18 cellular contexts compared by ENCODE assay signal in the genomic region with DNA sequence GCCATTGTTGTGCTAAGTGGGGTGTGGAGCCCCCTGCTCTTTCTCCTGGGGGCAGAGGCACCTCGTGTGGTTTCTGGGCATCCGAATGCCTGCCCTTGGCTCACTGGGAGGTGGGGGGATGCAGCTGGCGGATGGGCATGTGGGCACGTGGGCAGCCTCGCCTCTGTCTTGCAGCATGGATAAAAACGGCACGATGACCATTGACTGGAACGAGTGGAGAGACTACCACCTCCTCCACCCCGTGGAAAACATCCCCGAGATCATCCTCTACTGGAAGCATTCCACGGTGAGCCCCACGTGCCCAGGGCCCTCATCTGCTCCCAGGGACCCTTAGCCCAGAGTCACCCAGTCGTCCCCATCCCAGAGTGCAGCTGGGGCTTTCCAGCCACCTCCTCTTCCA. TPM values are rescaled to one million over a fixed set of nuclear protein-coding genes. Genes with fewer than 3 reads are reported as not detected.
A peak's percentile ranks its signal among the peaks of the same experiment; 100 is the strongest.
DNase-seq lines count a peak whose midpoint lies in the region; ATAC-seq and TF ChIP-seq lines count a peak whose summit lies in the region.
"Had no signal": no experiment of that assay in that cellular context is flagged by ENCODE, and none has a peak within 500 bp of the region (broad histone marks: within the 10 kb centered on the region; RNA-seq: fewer than 3 reads in every experiment).

No MANE protein-coding gene starts in this region.

- H3K27me3 ChIP-seq in right atrium auricular region, result no peaks in the 10 kb centered on the region
- no peaks in the 10 kb centered on the region for H3K27me3 ChIP-seq in vagina
- no peaks in the 10 kb centered on the region for H3K27me3 ChIP-seq in Karpas-422 (ENCODE audit: low read length)
- H3K27me3 ChIP-seq: cardiac muscle cell, gastroesophageal sphincter had no signal

- H2AFZ ChIP-seq in Karpas-422 (ENCODE audit: low read length), result no peak overlapping the region

- H4K20me1 ChIP-seq in Karpas-422 (ENCODE audit: insufficient read depth, low read depth, low read length), result peaks cover 10% of the 10 kb centered on the region; the same call in 1 of the 2 replicates

- H3K9me3 ChIP-seq in right atrium auricular region (no peaks in the 10 kb centered on the region), vagina (no peaks in the 10 kb centered on the region), Karpas-422 (ENCODE audit: low read length) (no peaks in the 10 kb centered on the region)
- H3K9me3 ChIP-seq: gastroesophageal sphincter had no signal

- intact Hi-C loops in left cardiac atrium (cut with DNase I), result no loop called here
- intact Hi-C loops in vagina (cut with DNase I), result no loop called here
- intact Hi-C loops in sciatic nerve (cut with DNase I), result no loop called here

- TF ChIP-seq CTCF in right atrium auricular region (IDR thresholded peaks at IDR 0.05) (no peak), endothelial cell (IDR thresholded peaks at IDR 0.05; ENCODE audit: unreplicated experiment) (no peak), osteocyte (IDR thresholded peaks at IDR 0.05) (no peak), vagina (IDR thresholded peaks at IDR 0.05) (no peak)

- ATAC-seq in left cardiac atrium (no peak), GM19463 (IDR thresholded peaks at IDR 0.05; ENCODE audit: unreplicated experiment) (no peak), sciatic nerve (no peak)
- ATAC-seq: gastroesophageal sphincter; PC-3; SK-N-SH treated with all-trans-retinoic acid at 6 μM for 48 hours; stimulated activated naive CD8-positive, alpha-beta T cell treated with anti-CD3 and anti-CD28 coated beads, Interleukin-15, amount 100 ng/mL, for 72 hours had no signal

- H3K79me2 ChIP-seq in Karpas-422 (ENCODE audit: low read length), result peaks cover 23% of the 10 kb centered on the region

- H3K36me3 Mint-ChIP-seq in endothelial cell (ENCODE audit: low read depth, unreplicated experiment) (peaks cover 14% of the 10 kb centered on the region), osteocyte (ENCODE audit: unreplicated experiment) (peaks cover 33% of the 10 kb centered on the region)

- no peak for TF ChIP-seq POLR2A in vagina (IDR thresholded peaks at IDR 0.05)

- H3K4me1 ChIP-seq in right atrium auricular region, result peaks cover 0 to 76% of the 10 kb centered on the region in 2 donors
- H3K4me1 ChIP-seq in vagina, result peaks cover 65% of the 10 kb centered on the region
- peaks cover 15% of the 10 kb centered on the region for H3K4me1 ChIP-seq in Karpas-422 (ENCODE audit: low read length)

- peaks cover 7% of the 10 kb centered on the region for H3K27me3 Mint-ChIP-seq in endothelial cell (ENCODE audit: unreplicated experiment)
- no peaks in the 10 kb centered on the region for H3K27me3 Mint-ChIP-seq in osteocyte (ENCODE audit: unreplicated experiment)
- H3K27me3 Mint-ChIP-seq: stimulated activated naive CD8-positive, alpha-beta T cell treated with anti-CD3 and anti-CD28 coated beads, Interleukin-15, amount 100 ng/mL, for 72 hours had no signal

- H3K27ac ChIP-seq in right atrium auricular region (peak overlapping the region; percentile 86 to 89), vagina (peak overlapping the region; percentile 91), Karpas-422 (ENCODE audit: low read length) (no peak overlapping the region)
- H3K27ac ChIP-seq: cardiac muscle cell had no signal

- peaks cover 57% of the 10 kb centered on the region for H3K36me3 ChIP-seq in right atrium auricular region
- peaks cover 3 to 51% of the 10 kb centered on the region in 2 donors for H3K36me3 ChIP-seq in vagina
- no peaks in the 10 kb centered on the region for H3K36me3 ChIP-seq in Karpas-422 (ENCODE audit: insufficient read depth, low read length)

- H3K4me3 Mint-ChIP-seq in endothelial cell (ENCODE audit: unreplicated experiment) (no peak overlapping the region), osteocyte (ENCODE audit: unreplicated experiment) (peak overlapping the region; percentile 14)

- no peak overlapping the region for H3K4me3 ChIP-seq in right atrium auricular region
- H3K4me3 ChIP-seq in vagina, result no peak overlapping the region
- no peak overlapping the region for H3K4me3 ChIP-seq in Karpas-422 (ENCODE audit: low read length)
- H3K4me3 ChIP-seq: cardiac muscle cell, gastroesophageal sphincter had no signal

- no peaks in the 10 kb centered on the region for H3K9me2 ChIP-seq in Karpas-422 (replicated peaks; ENCODE audit: insufficient read depth, low read length)

- H3K4me1 Mint-ChIP-seq in endothelial cell (ENCODE audit: unreplicated experiment) (peaks cover 25% of the 10 kb centered on the region), osteocyte (ENCODE audit: unreplicated experiment) (peaks cover 55% of the 10 kb centered on the region)

- no peaks in the 10 kb centered on the region for H3K9me3 Mint-ChIP-seq in endothelial cell (ENCODE audit: unreplicated experiment)
- H3K9me3 Mint-ChIP-seq in osteocyte (ENCODE audit: unreplicated experiment), result no peaks in the 10 kb centered on the region
- H3K9me3 Mint-ChIP-seq: stimulated activated naive CD8-positive, alpha-beta T cell treated with anti-CD3 and anti-CD28 coated beads, Interleukin-15, amount 100 ng/mL, for 72 hours had no signal

- H3K4me2 ChIP-seq in Karpas-422 (ENCODE audit: low read depth, low read length, poor library complexity, severe bottlenecking), result no peak overlapping the region

- H3K27ac Mint-ChIP-seq in endothelial cell (ENCODE audit: unreplicated experiment), result peak overlapping the region; percentile 80
- H3K27ac Mint-ChIP-seq in osteocyte (ENCODE audit: unreplicated experiment), result peak overlapping the region; percentile 31

- no peak overlapping the region for H3K9ac ChIP-seq in Karpas-422 (ENCODE audit: low read length)

- DNase-seq in right atrium auricular region (ENCODE audit: low spot score), result no peak
- DNase-seq in left cardiac atrium, result no peak
- DNase-seq in endothelial cell (ENCODE audit: low spot score), result no peak
- DNase-seq in osteocyte (ENCODE audit: extremely low spot score, unreplicated experiment), result no peak
- DNase-seq in vagina (ENCODE audit: extremely low spot score in 2 of 2), result no peak
- no peak for DNase-seq in sciatic nerve (ENCODE audit: low spot score)
- DNase-seq in Karpas-422, result no peak
- DNase-seq: activated naive CD4-positive, alpha-beta T cell treated with Interleukin-2 at 50 U/mL for 16 hours; HCEC 1CT; KBM-7; NCI-H146; PC-3; stimulated activated naive CD8-positive, alpha-beta T cell treated with anti-CD3 and anti-CD28 coated beads, Interleukin-15, amount 100 ng/mL, for 72 hours had no signal

RNA-seq across cellular contexts. Expression of gene PTGES2, which starts 25.3 kb away (rescaled TPM):
- total RNA-seq in right atrium auricular region, result 100 to 1,000 TPM; 114 to 118 TPM
- 100 to 1,000 TPM; 111 to 155 TPM for total RNA-seq in left cardiac atrium
- total RNA-seq in endothelial cell (ENCODE audit: unreplicated experiment), result 39.8 TPM
- 79.2 and 80.3 TPM in 2 replicates for total RNA-seq in osteocyte
- 101 TPM for total RNA-seq in vagina
- 33.8 TPM for total RNA-seq in sciatic nerve
- total RNA-seq in Karpas-422 (2014; rRNA removed; shearing (Covaris generic); ENCODE audit: low replicate concordance), result 68.4 and 114 TPM in 2 replicates

RNA-seq across cellular contexts. Expression of gene SLC25A25, which starts 34.2 kb away (rescaled TPM):
- total RNA-seq in right atrium auricular region, result 10 to 100 TPM in 1 of 2 donors, 1 to 10 TPM in 1; 8.2 to 11.8 TPM
- total RNA-seq in left cardiac atrium, result 10 to 100 TPM; 13.7 to 29.8 TPM
- total RNA-seq in endothelial cell (ENCODE audit: unreplicated experiment), result 8.5 TPM
- total RNA-seq in osteocyte, result 15.6 and 18.0 TPM in 2 replicates
- 44.4 TPM for total RNA-seq in vagina
- total RNA-seq in sciatic nerve, result 21.0 TPM
- 4.1 and 12.7 TPM in 2 replicates for total RNA-seq in Karpas-422 (2014; rRNA removed; shearing (Covaris generic); ENCODE audit: low replicate concordance)

RNA-seq across cellular contexts. Expression of gene NAIF1, which starts 35.1 kb away (rescaled TPM):
- 1 to 10 TPM; 5.8 to 8.2 TPM for total RNA-seq in right atrium auricular region
- total RNA-seq in left cardiac atrium, result 1 to 10 TPM; 5.8 to 6.1 TPM
- 9.9 TPM for total RNA-seq in endothelial cell (ENCODE audit: unreplicated experiment)
- total RNA-seq in osteocyte, result 8.4 and 8.8 TPM in 2 replicates
- total RNA-seq in vagina, result 13.3 TPM
- total RNA-seq in sciatic nerve, result 7.8 TPM
- total RNA-seq in Karpas-422 (2014; rRNA removed; shearing (Covaris generic); ENCODE audit: low replicate concordance), result 7.3 and 13.9 TPM in 2 replicates

RNA-seq across cellular contexts. Expression of gene LCN2, which starts 47.1 kb away (rescaled TPM):
- total RNA-seq in right atrium auricular region (not detected), left cardiac atrium (under 1 TPM in 1 of 2 donors, not detected in 1; 0.38 TPM), endothelial cell (ENCODE audit: unreplicated experiment) (not detected), osteocyte (not detected in 2 replicates), vagina (136 TPM), sciatic nerve (6.0 TPM)
- total RNA-seq in Karpas-422 (2014; rRNA removed; shearing (Covaris generic); ENCODE audit: low replicate concordance), result not detected in 2 replicates
- total RNA-seq: cardiac muscle cell, NCI-H460 had no signal

RNA-seq across cellular contexts. Expression of gene BBLN, which starts 57.9 kb away (rescaled TPM):
- total RNA-seq in right atrium auricular region (100 to 1,000 TPM; 219 to 362 TPM), left cardiac atrium (10 to 100 TPM; 45.3 to 46.2 TPM), endothelial cell (ENCODE audit: unreplicated experiment) (62.1 TPM), osteocyte (93.3 and 93.9 TPM in 2 replicates), vagina (134 TPM), sciatic nerve (42.1 TPM)
- 154 and 209 TPM in 2 replicates for total RNA-seq in Karpas-422 (2014; rRNA removed; shearing (Covaris generic); ENCODE audit: low replicate concordance)
